Comparison of ENCODE assay signal across 8 cellular contexts in the genomic region with DNA sequence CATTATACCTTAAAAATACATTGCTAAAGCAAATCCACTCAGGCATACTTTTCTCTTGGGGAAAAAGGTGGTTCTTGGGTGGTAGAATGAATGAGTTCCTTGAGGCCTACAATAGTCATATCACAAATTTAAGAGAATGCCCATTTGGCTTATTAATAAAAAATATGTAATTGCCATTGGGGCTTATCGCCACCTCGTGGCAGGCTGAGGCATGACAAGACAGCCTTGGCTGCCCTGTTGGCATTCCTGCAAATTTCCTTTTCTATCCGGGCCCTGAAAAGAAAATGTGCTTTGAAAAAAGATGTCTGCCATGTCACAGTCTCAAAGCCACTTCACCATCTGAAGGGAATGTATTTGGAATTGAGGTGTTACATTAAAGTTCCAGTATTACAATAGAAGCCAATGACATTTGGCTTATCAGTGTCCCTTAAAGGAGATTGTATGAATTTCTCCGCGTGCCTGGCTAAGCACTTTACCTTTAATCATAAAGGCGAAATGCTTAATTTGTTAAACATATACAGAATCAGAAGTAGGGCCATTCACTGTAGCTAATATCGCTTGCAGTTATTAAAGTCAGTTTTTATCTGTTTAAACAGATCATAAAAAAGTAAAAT.
DNase-seq lines count a peak whose midpoint lies in the region; ATAC-seq lines count a peak whose summit lies in the region.

No MANE protein-coding gene starts in this region.

- H3K27me3 Mint-ChIP-seq in activated naive CD8-positive, alpha-beta T cell treated with anti-CD3 and anti-CD28 coated beads for 36 hours, result no peaks in the 10 kb centered on the region

- no peaks in the 10 kb centered on the region for H3K27me3 ChIP-seq in right cardiac atrium (ENCODE audit: control insufficient read depth, insufficient read depth)

- peaks cover 6% of the 10 kb centered on the region for H3K9me3 Mint-ChIP-seq in activated naive CD8-positive, alpha-beta T cell treated with anti-CD3 and anti-CD28 coated beads for 36 hours

- H3K27ac Mint-ChIP-seq in activated naive CD8-positive, alpha-beta T cell treated with anti-CD3 and anti-CD28 coated beads for 36 hours, result no peak overlapping the region

- H3K4me3 ChIP-seq in right cardiac atrium (ENCODE audit: low read length), result no peak overlapping the region

- no peaks in the 10 kb centered on the region for H3K4me1 ChIP-seq in right cardiac atrium (ENCODE audit: control insufficient read depth, insufficient read depth, low read length)

- peaks cover 14% of the 10 kb centered on the region for H3K4me1 Mint-ChIP-seq in activated naive CD8-positive, alpha-beta T cell treated with anti-CD3 and anti-CD28 coated beads for 36 hours

- WGBS in right cardiac atrium, result 51% methylated on average over 7 of the region's 7 CpGs

- H3K9me3 ChIP-seq in right cardiac atrium (ENCODE audit: control insufficient read depth, low read length), result peaks cover 2% of the 10 kb centered on the region

- intact Hi-C loops in right cardiac atrium (cut with DNase I), result loop anchor here in 2 of 4 donors (5.0 to 10.0 kb wide), 2 partner anchors 65 to 253 kb away; no protein-coding TSS in a partner anchor

- H3K4me3 Mint-ChIP-seq in activated naive CD8-positive, alpha-beta T cell treated with anti-CD3 and anti-CD28 coated beads for 36 hours, result no peak overlapping the region

- H3K27ac ChIP-seq in right cardiac atrium (ENCODE audit: low read length), result no peak overlapping the region

- ATAC-seq in right cardiac atrium (no peak), GM19467 (IDR thresholded peaks at IDR 0.05; ENCODE audit: unreplicated experiment) (no peak)

- H3K36me3 Mint-ChIP-seq in activated naive CD8-positive, alpha-beta T cell treated with anti-CD3 and anti-CD28 coated beads for 36 hours, result peaks cover 3% of the 10 kb centered on the region

- DNase-seq in NCI-H748 (lab: John Stamatoyannopoulos, UW; ENCODE audit: unreplicated experiment) (peak; percentile 1), NCI-H748 treated with DMSO at 0.1 percent for 48 hours (lab: John Stamatoyannopoulos, UW) (no peak), NCI-H69 (lab: John Stamatoyannopoulos, UW) (peak; percentile 18), right cardiac atrium (peak; percentile 20 to 75 (median 74))
- peak; percentile 9 for DNase-seq in activated naive CD8-positive, alpha-beta T cell treated with anti-CD3 and anti-CD28 coated beads for 36 hours
- peak; percentile 6 to 29 for DNase-seq in stimulated activated CD4-positive, alpha-beta T cell treated with anti-CD3 and anti-CD28 coated beads, Interleukin-12 subunit alpha, Interleukin-12 subunit beta, amount 100 ng/mL, for 24 hours (ENCODE audit: low read depth in 2 of 2)
- no peak for DNase-seq in NK-92 treated with Interleukin-12 subunit alpha and Interleukin-12 subunit beta, amount 100 ng/mL, for 24 hours (lab: John Stamatoyannopoulos, UW)

Comparison
In these comparisons a context has a peak if more than half of its experiments do, and no peak if none do; other contexts are left out.
1. DNase-seq: peak in NCI-H748 (single experiment), NCI-H69 (single experiment), activated naive CD8-positive, alpha-beta T cell treated with anti-CD3 and anti-CD28 coated beads for 36 hours (single experiment), right cardiac atrium (3 of 3) and stimulated activated CD4-positive, alpha-beta T cell treated with anti-CD3 and anti-CD28 coated beads, Interleukin-12 subunit alpha, Interleukin-12 subunit beta, amount 100 ng/mL, for 24 hours (2 of 2); none in NCI-H748 treated with DMSO at 0.1 percent for 48 hours (single experiment) and NK-92 treated with Interleukin-12 subunit alpha and Interleukin-12 subunit beta, amount 100 ng/mL, for 24 hours (single experiment).